7 cellular contexts compared by ENCODE assay signal in genomic region chr2:177489719-177490301, GRCh38.
DNase-seq lines count a peak whose midpoint lies in the region; ATAC-seq and TF ChIP-seq lines count a peak whose summit lies in the region.

No MANE protein-coding gene starts in this region.

- no peak overlapping the region for H3K27ac Mint-ChIP-seq in activated T-cell treated with anti-CD3 and anti-CD28 coated beads, Interleukin-2, amount 50 U/mL, for 24 hours

- no peaks in the 10 kb centered on the region for H3K27me3 Mint-ChIP-seq in activated T-cell treated with anti-CD3 and anti-CD28 coated beads, Interleukin-2, amount 50 U/mL, for 24 hours

- H3K36me3 Mint-ChIP-seq in activated T-cell treated with anti-CD3 and anti-CD28 coated beads, Interleukin-2, amount 50 U/mL, for 24 hours (ENCODE audit: low read depth), result peaks cover 33% of the 10 kb centered on the region

- H3K9me3 Mint-ChIP-seq in activated T-cell treated with anti-CD3 and anti-CD28 coated beads, Interleukin-2, amount 50 U/mL, for 24 hours, result no peaks in the 10 kb centered on the region

- ATAC-seq in HG03442 (IDR thresholded peaks at IDR 0.05; ENCODE audit: unreplicated experiment), result no peak

- H3K4me1 Mint-ChIP-seq in activated T-cell treated with anti-CD3 and anti-CD28 coated beads, Interleukin-2, amount 50 U/mL, for 24 hours (ENCODE audit: low read depth), result no peaks in the 10 kb centered on the region

- no peak overlapping the region for H3K4me3 Mint-ChIP-seq in activated T-cell treated with anti-CD3 and anti-CD28 coated beads, Interleukin-2, amount 50 U/mL, for 24 hours

- no peak overlapping the region for H3K4me3 ChIP-seq in cardiac fibroblast (replicated peaks in 1 of 2; ENCODE audit: low read depth in 2 of 2, low read length in 2 of 2)

- peak; percentile 34 for DNase-seq in NCI-H2107 treated with DMSO at 0.1 percent for 48 hours (lab: John Stamatoyannopoulos, UW; ENCODE audit: unreplicated experiment)
- peak; percentile 64 to 68 for DNase-seq in cardiac fibroblast (ENCODE audit: low read depth in 2 of 2)
- peak; percentile 59 for DNase-seq in midbrain (lab: John Stamatoyannopoulos, UW)
- DNase-seq in activated T-cell treated with anti-CD3 and anti-CD28 coated beads, Interleukin-2, amount 50 U/mL, for 24 hours, result no peak
- DNase-seq in GF-D8 (lab: John Stamatoyannopoulos, UW), result no peak

- TF ChIP-seq CTCF in GM12873 (IDR thresholded peaks at IDR 0.05; ENCODE audit: insufficient read depth, low read depth, low read length, missing control alignments), result peak; percentile 40
- peak; percentile 61 for TF ChIP-seq CTCF in cardiac fibroblast (IDR thresholded peaks at IDR 0.05; ENCODE audit: low read depth, low read length)

Comparison
In these comparisons a context has a peak if more than half of its experiments do, and no peak if none do; other contexts are left out.
1. DNase-seq: peak in NCI-H2107 treated with DMSO at 0.1 percent for 48 hours (single experiment), cardiac fibroblast (2 of 2) and midbrain (single experiment); none in activated T-cell treated with anti-CD3 and anti-CD28 coated beads, Interleukin-2, amount 50 U/mL, for 24 hours (single experiment) and GF-D8 (single experiment).